In genomic region chr4:8303485-8304281, GRCh38 we compare ENCODE assay signal across 1 cellular context.
A peak's percentile ranks its signal among the peaks of the same experiment; 100 is the strongest.
TF ChIP-seq lines count a peak whose summit lies in the region.

No MANE protein-coding gene starts in this region.

TF ChIP-seq in HepG2, 621 proteins besides CTCF, POLR2A, EP300 and RAD21 (continued from another document):
- TF ChIP-seq IKZF5 (CRISPR knock-in tag; IDR thresholded peaks at IDR 0.05): no peak
- no peak for TF ChIP-seq ZBTB39 (CRISPR knock-in tag; IDR thresholded peaks at IDR 0.05)
- TF ChIP-seq GFI1 (CRISPR knock-in tag; IDR thresholded peaks at IDR 0.05; ENCODE audit: borderline replicate concordance): no peak
- TF ChIP-seq NFE2L1 (CRISPR knock-in tag; IDR thresholded peaks at IDR 0.05; ENCODE audit: borderline replicate concordance): 0 out of 2 replicates have a peak, but pooled peaks have one; percentile 40
- peak; percentile 99 to 100 for TF ChIP-seq MAFK (conservative IDR thresholded peaks at IDR 0.05 in 1 of 2, IDR thresholded peaks at IDR 0.05 in 1 of 2; ENCODE audit: low read length in 2 of 2)
- TF ChIP-seq SAP130 (CRISPR knock-in tag; IDR thresholded peaks at IDR 0.05; ENCODE audit: low read depth): peak; percentile 51; the same call in 1 of the 2 replicates
- no peak for TF ChIP-seq ZNF761 (CRISPR knock-in tag; conservative IDR thresholded peaks at IDR 0.05)
- TF ChIP-seq ZNF816 (CRISPR knock-in tag; IDR thresholded peaks at IDR 0.05; ENCODE audit: borderline replicate concordance): no peak
- no peak for TF ChIP-seq KMT2B (CRISPR knock-in tag; IDR thresholded peaks at IDR 0.05)
- TF ChIP-seq ZBTB1 (CRISPR knock-in tag; IDR thresholded peaks at IDR 0.05; ENCODE audit: borderline replicate concordance): no peak
- TF ChIP-seq MAFG (CRISPR knock-in tag; IDR thresholded peaks at IDR 0.05): peak; percentile 99
- TF ChIP-seq TBL1XR1 (IDR thresholded peaks at IDR 0.05; ENCODE audit: borderline replicate concordance, low read length, partially characterized antibody): no peak
- TF ChIP-seq CREB1 (IDR thresholded peaks at IDR 0.05): peak; percentile 75
- no peak for TF ChIP-seq CREB1 (CRISPR knock-in tag; IDR thresholded peaks at IDR 0.05)
- peak; percentile 100 for TF ChIP-seq MAFF (IDR thresholded peaks at IDR 0.05; ENCODE audit: low read depth, low read length)
- TF ChIP-seq RFX5 (IDR thresholded peaks at IDR 0.05; ENCODE audit: low read depth, low read length): 0 out of 2 replicates have a peak, but pooled peaks have one; percentile 36
- peak; percentile 100 for TF ChIP-seq NFE2L2 (IDR thresholded peaks at IDR 0.05; ENCODE audit: low read length)
- TF ChIP-seq NFE2 (CRISPR knock-in tag; IDR thresholded peaks at IDR 0.05): peak; percentile 96
- no peak for TF ChIP-seq THAP7 (CRISPR knock-in tag; IDR thresholded peaks at IDR 0.05)
- TF ChIP-seq ZNF468 (CRISPR knock-in tag; IDR thresholded peaks at IDR 0.05): no peak
- no peak for TF ChIP-seq ZNF446 (CRISPR knock-in tag; IDR thresholded peaks at IDR 0.05)
- TF ChIP-seq TEAD3 (CRISPR knock-in tag; optimal IDR thresholded peaks at IDR 0.05; ENCODE audit: borderline replicate concordance): peak; percentile 30
- TF ChIP-seq GZF1 (CRISPR knock-in tag; IDR thresholded peaks at IDR 0.05): no peak
